ENCODE assay signal across 8 cellular contexts in genomic region chr15:64622410-64623260, GRCh38.
DNase-seq lines count a peak whose midpoint lies in the region; ATAC-seq and TF ChIP-seq lines count a peak whose summit lies in the region.

No MANE protein-coding gene starts in this region.

- peak overlapping the region in 3 of 4 donors; percentile 2 to 77 (median 75) for H3K4me3 Mint-ChIP-seq in IgD-negative memory B cell

- peak; percentile 23 for DNase-seq in activated gamma-delta T cell treated with anti-CD3 and anti-CD28 coated beads, Interleukin-2, amount 50 U/mL, for 16 hours (ENCODE audit: low read depth)
- peak; percentile 6 for DNase-seq in stimulated activated CD8-positive, alpha-beta memory T cell treated with anti-CD3 and anti-CD28 coated beads, Interleukin-15, amount 100 ng/mL, for 24 hours (ENCODE audit: low read depth)
- DNase-seq in AG20443 (ENCODE audit: low spot score) (no peak), NCI-H2081 treated with DMSO at 0.1 percent for 48 hours (lab: John Stamatoyannopoulos, UW) (no peak), RWPE1 (ENCODE audit: low spot score) (no peak)

- peaks cover 35 to 52% (median 46%) of the 10 kb centered on the region in 3 donors for H3K4me1 Mint-ChIP-seq in IgD-negative memory B cell

- H3K9me3 Mint-ChIP-seq in IgD-negative memory B cell: no peaks in the 10 kb centered on the region

- H3K27ac Mint-ChIP-seq in IgD-negative memory B cell: peak overlapping the region; percentile 4 to 94 (median 91)

- POLR2A ChIA-PET in RWPE1 (lab: Yijun Ruan, JAX; ENCODE audit: low non-redundant PET): no interaction called here

- no peak for TF ChIP-seq CTCF in RWPE1 (conservative IDR thresholded peaks at IDR 0.05; ENCODE audit: low read depth)

- H3K36me3 Mint-ChIP-seq in IgD-negative memory B cell: no peaks in the 10 kb centered on the region

- CTCF ChIA-PET in RWPE1 (lab: Yijun Ruan, JAX): no interaction called here

- ATAC-seq in GM19452 (IDR thresholded peaks at IDR 0.05; ENCODE audit: unreplicated experiment) (peak; percentile 75), HG03139 (IDR thresholded peaks at IDR 0.05; ENCODE audit: unreplicated experiment) (no peak)

- no peaks in the 10 kb centered on the region for H3K27me3 Mint-ChIP-seq in IgD-negative memory B cell

- no peak overlapping the region for H3K27ac ChIP-seq in RWPE1

Comparison
In these comparisons a context has a peak if more than half of its experiments do, and no peak if none do; other contexts are left out.
1. DNase-seq: peak in activated gamma-delta T cell treated with anti-CD3 and anti-CD28 coated beads, Interleukin-2, amount 50 U/mL, for 16 hours (single experiment) and stimulated activated CD8-positive, alpha-beta memory T cell treated with anti-CD3 and anti-CD28 coated beads, Interleukin-15, amount 100 ng/mL, for 24 hours (single experiment); none in AG20443 (single experiment), NCI-H2081 treated with DMSO at 0.1 percent for 48 hours (single experiment) and RWPE1 (single experiment).